In genomic region chr11:72146625-72147024, GRCh38 we compare ENCODE assay signal across 1 cellular context.
A peak's percentile ranks its signal among the peaks of the same experiment; 100 is the strongest.
TF ChIP-seq lines count a peak whose summit lies in the region.

No MANE protein-coding gene starts in this region.

TF ChIP-seq in K562, 482 proteins besides CTCF, POLR2A, EP300 and RAD21:
- TF ChIP-seq POLR2H (tag; IDR thresholded peaks at IDR 0.05; ENCODE audit: low read depth) (no peak), ZNF408 (CRISPR knock-in tag; IDR thresholded peaks at IDR 0.05; ENCODE audit: low read depth) (no peak), TRIM24 (IDR thresholded peaks at IDR 0.05) (peak; percentile 35 to 57; a peak in 3 of 4 replicates), L3MBTL2 (IDR thresholded peaks at IDR 0.05) (no peak)
TF ChIP-seq in K562: peak in this region for 1.
